ENCODE assay signal across 8 cellular contexts in genomic region chr14:20455355-20456300, GRCh38. TPM values are rescaled to one million over a fixed set of nuclear protein-coding genes. Genes with fewer than 3 reads are reported as not detected.
DNase-seq lines count a peak whose midpoint lies in the region; ATAC-seq and TF ChIP-seq lines count a peak whose summit lies in the region.

No MANE protein-coding gene starts in this region.

- H4K20me1 ChIP-seq in SU-DHL-6 (ENCODE audit: low read depth, low read length), result no peaks in the 10 kb centered on the region; the same call in 1 of the 2 replicates
- H4K20me1 ChIP-seq in fibroblast of lung (ENCODE audit: control insufficient read depth, extremely low read depth, insufficient read depth, low read length), result no peaks in the 10 kb centered on the region

- H3K36me3 ChIP-seq in SU-DHL-6 (ENCODE audit: low read length) (peaks cover 8% of the 10 kb centered on the region), fibroblast of lung (ENCODE audit: control insufficient read depth, insufficient read depth, low read length) (peaks cover 20% of the 10 kb centered on the region), parathyroid adenoma (ENCODE audit: control insufficient read depth, insufficient read depth, low read length) (no peaks in the 10 kb centered on the region)

- H2AFZ ChIP-seq in SU-DHL-6 (ENCODE audit: low read depth, low read length, severe bottlenecking) (peak overlapping the region; percentile 36), fibroblast of lung (ENCODE audit: low read length) (peak overlapping the region; percentile 90), parathyroid adenoma (peak overlapping the region; percentile 98)

- TF ChIP-seq CTCF in HL-60 (IDR thresholded peaks at IDR 0.05; ENCODE audit: insufficient read depth, low read length) (no peak), SU-DHL-6 (IDR thresholded peaks at IDR 0.05; ENCODE audit: insufficient read depth, low read length, poor library complexity, severe bottlenecking) (no peak), fibroblast of lung (conservative IDR thresholded peaks at IDR 0.05 in 1 of 2, IDR thresholded peaks at IDR 0.05 in 1 of 2; ENCODE audit: low read depth in 1 of 2, low read length in 2 of 2) (no peak), parathyroid adenoma (IDR thresholded peaks at IDR 0.05) (no peak)

- peak overlapping the region; percentile 81 for H3K4me3 ChIP-seq in HL-60 (replicated peaks; ENCODE audit: insufficient read depth, low read length)
- H3K4me3 ChIP-seq in SU-DHL-6 (ENCODE audit: insufficient read depth, low read length, poor library complexity, severe bottlenecking), result peak overlapping the region; percentile 93
- peak overlapping the region; percentile 88 to 98 (median 92) for H3K4me3 ChIP-seq in fibroblast of lung (replicated peaks in 1 of 4; ENCODE audit: control extremely low read depth in 1 of 4, insufficient read depth in 1 of 4, low read depth in 3 of 4, low read length in 4 of 4)
- peak overlapping the region; percentile 69 for H3K4me3 ChIP-seq in parathyroid adenoma (ENCODE audit: low read depth, low read length)

- DNase-seq in SHP77 (lab: John Stamatoyannopoulos, UW) (peak; percentile 84 to 86), SHP77 treated with DMSO at 0.1 percent for 48 hours (lab: John Stamatoyannopoulos, UW) (no peak), HL-60 (ENCODE audit: low read depth in 1 of 2, low spot score in 1 of 2) (peak in 1 of 2 experiments; percentile 74), fibroblast of lung (ENCODE audit: low read depth in 2 of 2) (peak; percentile 89 to 90), DMS79 (lab: John Stamatoyannopoulos, UW) (no peak)

- H3K9me2 ChIP-seq in SU-DHL-6 (replicated peaks; ENCODE audit: insufficient read depth, low read length), result no peaks in the 10 kb centered on the region

- peak; percentile 41 for ATAC-seq in GM21390 (IDR thresholded peaks at IDR 0.05; ENCODE audit: unreplicated experiment)

- H3K27me3 ChIP-seq in HL-60 (ENCODE audit: insufficient read depth, poor library complexity, severe bottlenecking) (no peaks in the 10 kb centered on the region), SU-DHL-6 (ENCODE audit: low read length) (no peaks in the 10 kb centered on the region), fibroblast of lung (ENCODE audit: control insufficient read depth, insufficient read depth, low read length) (no peaks in the 10 kb centered on the region), parathyroid adenoma (ENCODE audit: control insufficient read depth, insufficient read depth, low read length) (no peaks in the 10 kb centered on the region)

- H3K4me1 ChIP-seq in fibroblast of lung (ENCODE audit: control insufficient read depth, extremely low read depth, insufficient read depth, low read length), result peaks cover 7% of the 10 kb centered on the region
- peaks cover 12% of the 10 kb centered on the region for H3K4me1 ChIP-seq in parathyroid adenoma

- H3K4me2 ChIP-seq in SU-DHL-6 (ENCODE audit: low read depth, low read length, poor library complexity, severe bottlenecking), result peak overlapping the region; percentile 95
- H3K4me2 ChIP-seq in fibroblast of lung (ENCODE audit: extremely low read depth, insufficient read depth, low read length), result peak overlapping the region; percentile 97
- peak overlapping the region; percentile 74 for H3K4me2 ChIP-seq in parathyroid adenoma (ENCODE audit: low read length)

- H3K27ac ChIP-seq in HL-60 (replicated peaks), result peak overlapping the region; percentile 98
- peak overlapping the region; percentile 81 for H3K27ac ChIP-seq in SU-DHL-6 (ENCODE audit: low read depth, low read length)
- peak overlapping the region; percentile 99 for H3K27ac ChIP-seq in fibroblast of lung (ENCODE audit: insufficient read depth, low read length)
- H3K27ac ChIP-seq in parathyroid adenoma, result peak overlapping the region; percentile 98

- H3K9me3 ChIP-seq in SU-DHL-6 (ENCODE audit: insufficient read depth, low read length) (no peaks in the 10 kb centered on the region), fibroblast of lung (ENCODE audit: control insufficient read depth, insufficient read depth, low read depth, low read length) (no peaks in the 10 kb centered on the region), parathyroid adenoma (ENCODE audit: control insufficient read depth, low read length) (no peaks in the 10 kb centered on the region)

- peak overlapping the region; percentile 82 for H3K9ac ChIP-seq in SU-DHL-6 (ENCODE audit: low read length)
- peak overlapping the region; percentile 94 for H3K9ac ChIP-seq in fibroblast of lung (ENCODE audit: insufficient read depth, low read length)
- peak overlapping the region; percentile 65 for H3K9ac ChIP-seq in parathyroid adenoma

- H3F3A ChIP-seq in SU-DHL-6 (ENCODE audit: insufficient read depth), result peaks cover 34% of the 10 kb centered on the region

- peaks cover 43% of the 10 kb centered on the region for H3K79me2 ChIP-seq in SU-DHL-6 (ENCODE audit: insufficient read depth, low read length)
- peaks cover 51% of the 10 kb centered on the region for H3K79me2 ChIP-seq in fibroblast of lung (ENCODE audit: control insufficient read depth, insufficient read depth, low read length)
- peaks cover 6% of the 10 kb centered on the region for H3K79me2 ChIP-seq in parathyroid adenoma

RNA-seq across cellular contexts. Expression of gene APEX1, which starts 0.6 kb away (rescaled TPM):
- 66.6 and 86.5 TPM in 2 replicates for total RNA-seq in fibroblast of lung
- polyA plus RNA-seq in fibroblast of lung, result 187 and 278 TPM in 2 replicates
- 144 and 207 TPM in 2 replicates for polyA plus RNA-seq in fibroblast of lung (2012)
- 298 and 504 TPM in 2 replicates for polyA minus RNA-seq in fibroblast of lung (ENCODE audit: low replicate concordance)

RNA-seq across cellular contexts. Expression of gene OSGEP, which starts 1.0 kb away (rescaled TPM):
- 29.5 and 34.0 TPM in 2 replicates for total RNA-seq in fibroblast of lung
- polyA plus RNA-seq in fibroblast of lung, result 18.1 and 26.2 TPM in 2 replicates
- polyA plus RNA-seq in fibroblast of lung (2012), result 13.1 and 20.6 TPM in 2 replicates
- 18.8 and 66.0 TPM in 2 replicates for polyA minus RNA-seq in fibroblast of lung (ENCODE audit: low replicate concordance)

RNA-seq across cellular contexts. Expression of gene PIP4P1, which starts 5.6 kb away (rescaled TPM):
- total RNA-seq in fibroblast of lung, result 24.7 and 30.9 TPM in 2 replicates
- 34.9 and 39.5 TPM in 2 replicates for polyA plus RNA-seq in fibroblast of lung
- polyA plus RNA-seq in fibroblast of lung (2012), result 26.1 and 30.6 TPM in 2 replicates
- 87.9 and 134 TPM in 2 replicates for polyA minus RNA-seq in fibroblast of lung (ENCODE audit: low replicate concordance)

RNA-seq across cellular contexts. Expression of gene PNP, which starts 13.6 kb away (rescaled TPM):
- 4.4 and 6.9 TPM in 2 replicates for total RNA-seq in fibroblast of lung
- 25.7 and 54.5 TPM in 2 replicates for polyA plus RNA-seq in fibroblast of lung
- polyA plus RNA-seq in fibroblast of lung (2012), result 15.4 and 34.3 TPM in 2 replicates
- 8.8 and 24.2 TPM in 2 replicates for polyA minus RNA-seq in fibroblast of lung (ENCODE audit: low replicate concordance)

RNA-seq across cellular contexts. Expression of gene KLHL33, which starts 19.7 kb away (rescaled TPM):
- 0.26 and 1.5 TPM in 2 replicates for total RNA-seq in fibroblast of lung
- polyA plus RNA-seq in fibroblast of lung, result 0.09 and 0.17 TPM in 2 replicates
- 0.13 and 0.17 TPM in 2 replicates for polyA plus RNA-seq in fibroblast of lung (2012)
- not detected in 2 replicates for polyA minus RNA-seq in fibroblast of lung (ENCODE audit: low replicate concordance)

Comparison
In these comparisons a context has a peak if more than half of its experiments do, and no peak if none do; other contexts are left out.
1. DNase-seq: peak in SHP77 (2 of 2) and fibroblast of lung (2 of 2); none in SHP77 treated with DMSO at 0.1 percent for 48 hours (single experiment) and DMS79 (single experiment).
2. H2AFZ ChIP-seq: peak in every context shown above with its lines; median percentile 98 in parathyroid adenoma; 90 in fibroblast of lung; 36 in SU-DHL-6.
3. Peak in every context shown above with its lines, with median percentiles within 50 percentile points of each other: H3K27ac ChIP-seq, H3K4me3 ChIP-seq, H3K4me2 ChIP-seq and H3K9ac ChIP-seq.